Comparison of ENCODE assay signal across 8 cellular contexts in genomic region chr14:31934767-31935266, GRCh38.
A peak's percentile ranks its signal among the peaks of the same experiment; 100 is the strongest.
DNase-seq lines count a peak whose midpoint lies in the region; ATAC-seq and TF ChIP-seq lines count a peak whose summit lies in the region.

No MANE protein-coding gene starts in this region.

- TF ChIP-seq CTCF in Caco-2 (IDR thresholded peaks at IDR 0.05; ENCODE audit: insufficient read depth in 1 of 2, low read depth in 1 of 2, low read length in 1 of 2, severe bottlenecking in 1 of 2, unreplicated experiment in 1 of 2) (peak; percentile 43 to 72), LNCAP (IDR thresholded peaks at IDR 0.05) (peak; percentile 52), RWPE2 (IDR thresholded peaks at IDR 0.05; ENCODE audit: poor library complexity, severe bottlenecking) (peak; percentile 82)

- peak; percentile 53; the same call in 2 of the 3 replicates for ATAC-seq in RWPE2 (ENCODE audit: low read depth)
- no peak for ATAC-seq in HG03095 (IDR thresholded peaks at IDR 0.05; ENCODE audit: unreplicated experiment)
- ATAC-seq in HG03280 (IDR thresholded peaks at IDR 0.05; ENCODE audit: unreplicated experiment): no peak
- ATAC-seq in HG03457 (IDR thresholded peaks at IDR 0.05; ENCODE audit: unreplicated experiment): no peak

- H3K27me3 ChIP-seq in Caco-2 (replicated peaks; ENCODE audit: control insufficient read depth, insufficient read depth, low read length) (no peaks in the 10 kb centered on the region), RWPE2 (ENCODE audit: insufficient read depth, poor library complexity, severe bottlenecking) (no peaks in the 10 kb centered on the region)

- peaks cover 7% of the 10 kb centered on the region for H3K36me3 Mint-ChIP-seq in Caco-2 (ENCODE audit: insufficient read depth, unreplicated experiment)

- CTCF ChIA-PET in Caco-2 (lab: Charles Lee): interaction anchor here (0.5 to 1.5 kb wide), 16 partner anchors 33 to 625 kb away, joined by 3 to 14 read pairs (median 4); partner anchors contain the start of gene ARHGAP5

- intact Hi-C loops in Caco-2 (cut with micrococcal nuclease; ENCODE audit: unreplicated experiment): loop anchor here (1.0 to 10.0 kb wide), 8 partner anchors 138 to 625 kb away; partner anchors contain the start of genes RNU6-7 and RNU6-8

- H3K4me1 ChIP-seq in Caco-2: peaks cover 50% of the 10 kb centered on the region
- peaks cover 27% of the 10 kb centered on the region for H3K4me1 ChIP-seq in RWPE2 (ENCODE audit: insufficient read depth, poor library complexity, severe bottlenecking)

- BruUV-seq in Caco-2 (replicated peaks; lab: Mats Ljungman, UMichigan): no TSS peak

- H3K4me1 Mint-ChIP-seq in Caco-2 (ENCODE audit: low read depth, unreplicated experiment): peaks cover 43% of the 10 kb centered on the region

- DNase-seq in Caco-2: peak; percentile 69 to 74
- no peak for DNase-seq in RWPE2 (ENCODE audit: low spot score)
- peak; percentile 70 for DNase-seq in foreskin melanocyte
- DNase-seq in putamen (ENCODE audit: low spot score): peak; percentile 39

- peak overlapping the region; percentile 71 for H3K27ac Mint-ChIP-seq in Caco-2 (ENCODE audit: unreplicated experiment)

- no peak overlapping the region for H3K4me3 Mint-ChIP-seq in Caco-2 (ENCODE audit: unreplicated experiment)

- H3K9me3 Mint-ChIP-seq in Caco-2 (ENCODE audit: unreplicated experiment): no peaks in the 10 kb centered on the region

- POLR2A ChIA-PET in Caco-2 (lab: Charles Lee): interaction anchor here (0.6 kb wide), 3 partner anchors 34 to 227 kb away, joined by 3 to 7 read pairs (median 3); no protein-coding TSS in a partner anchor

- no peaks in the 10 kb centered on the region for H3K36me3 ChIP-seq in Caco-2 (ENCODE audit: control insufficient read depth, insufficient read depth, low read length)
- H3K36me3 ChIP-seq in RWPE2 (ENCODE audit: low read depth): no peaks in the 10 kb centered on the region

- H3K27me3 Mint-ChIP-seq in Caco-2 (ENCODE audit: insufficient read depth, unreplicated experiment): no peaks in the 10 kb centered on the region

- H3K27ac ChIP-seq in RWPE2 (ENCODE audit: poor library complexity, severe bottlenecking): no peak overlapping the region

- H3K4me3 ChIP-seq in Caco-2 (ENCODE audit: low read depth, low read length) (no peak overlapping the region), RWPE2 (ENCODE audit: severe bottlenecking) (no peak overlapping the region)

- no peaks in the 10 kb centered on the region for H3K9me3 ChIP-seq in Caco-2
- no peaks in the 10 kb centered on the region for H3K9me3 ChIP-seq in RWPE2 (ENCODE audit: severe bottlenecking)
